In genomic region chr3:78048698-78049097, GRCh38 we compare ENCODE assay signal across 20 cellular contexts.
A peak's percentile ranks its signal among the peaks of the same experiment; 100 is the strongest.
DNase-seq lines count a peak whose midpoint lies in the region; ATAC-seq, FAIRE-seq and TF ChIP-seq lines count a peak whose summit lies in the region.
"Had no signal": no experiment of that assay in that cellular context is flagged by ENCODE, and none has a peak within 500 bp of the region (broad histone marks: within the 10 kb centered on the region; RNA-seq: fewer than 3 reads in every experiment).

No MANE protein-coding gene starts in this region.

- no peak overlapping the region for H3K27ac Mint-ChIP-seq in naive thymus-derived CD4-positive, alpha-beta T cell
- H3K27ac Mint-ChIP-seq: nephron; T-helper 1 cell treated with Interleukin-12 subunit alpha and Interleukin-12 subunit beta and Interleukin-4 antibody, amounts not matched to agents 30 μg/mL and 1 μg/mL, for 36 hours had no signal

- peak; percentile 16 for FAIRE-seq in HTR-8/SVneo (lab: Jason Lieb, UNC)

- no peak overlapping the region for H3K4me3 ChIP-seq in naive thymus-derived CD4-positive, alpha-beta T cell (ENCODE audit: low read length)
- H3K4me3 ChIP-seq: esophagus squamous epithelium, Peyer's patch, thyroid gland had no signal

- POLR2A ChIA-PET in naive thymus-derived CD4-positive, alpha-beta T cell (lab: Charles Lee): no interaction called here

- H3K27ac ChIP-seq in VCaP: peak overlapping the region; percentile 28; the same call in 1 of the 2 replicates
- no peak overlapping the region for H3K27ac ChIP-seq in naive thymus-derived CD4-positive, alpha-beta T cell (ENCODE audit: low read depth, low read length)
- H3K27ac ChIP-seq: esophagus squamous epithelium, Peyer's patch, thyroid gland had no signal

- peaks cover 0 to 3% (median 0%) of the 10 kb centered on the region in 5 donors for H3K36me3 Mint-ChIP-seq in naive thymus-derived CD4-positive, alpha-beta T cell

- peaks cover 0 to 18% (median 6%) of the 10 kb centered on the region in 11 donors for H3K9me3 Mint-ChIP-seq in naive thymus-derived CD4-positive, alpha-beta T cell
- H3K9me3 Mint-ChIP-seq: nephron had no signal

- no peaks in the 10 kb centered on the region for H3K9me3 ChIP-seq in naive thymus-derived CD4-positive, alpha-beta T cell (ENCODE audit: control insufficient read depth in 2 of 3, low read length in 3 of 3)
- H3K9me3 ChIP-seq: esophagus squamous epithelium, Peyer's patch, thyroid gland had no signal

- DNase-seq in A172 (ENCODE audit: low spot score): peak; percentile 15
- no peak for DNase-seq in HTR-8/SVneo (ENCODE audit: insufficient read length, low spot score)
- DNase-seq in naive thymus-derived CD4-positive, alpha-beta T cell: no peak
- no peak for DNase-seq in GM19238 (ENCODE audit: insufficient read length, low spot score)
- DNase-seq: activated CD4-positive, alpha-beta T cell treated with anti-CD3 and anti-CD28 coated beads for 4 hours; activated T-cell treated with anti-CD3 and anti-CD28 coated beads, Interleukin-2, amount 50 U/mL, for 48 hours; amygdala; esophagus squamous epithelium; GOT3; MV-4-11; Peyer's patch; stimulated activated CD4-positive, alpha-beta T cell treated with anti-CD3 and anti-CD28 coated beads, Interleukin-2, amount 100 ng/mL, for 24 hours; stimulated activated CD8-positive, alpha-beta memory T cell treated with anti-CD3 and anti-CD28 coated beads, Interleukin-4, amount 100 ng/mL, for 48 hours; thyroid gland had no signal

- peak overlapping the region in 1 of 10 donors; percentile 39 for H3K4me3 Mint-ChIP-seq in naive thymus-derived CD4-positive, alpha-beta T cell
- H3K4me3 Mint-ChIP-seq: nephron; T-helper 1 cell treated with Interleukin-12 subunit alpha and Interleukin-12 subunit beta and Interleukin-4 antibody, amounts not matched to agents 30 μg/mL and 1 μg/mL, for 36 hours had no signal

- CTCF ChIA-PET in naive thymus-derived CD4-positive, alpha-beta T cell (lab: Charles Lee): no interaction called here

- ATAC-seq in GM18520 (IDR thresholded peaks at IDR 0.05; ENCODE audit: unreplicated experiment): peak; percentile 57
- ATAC-seq in GM21576 (IDR thresholded peaks at IDR 0.05; ENCODE audit: unreplicated experiment): no peak
- no peak for ATAC-seq in naive thymus-derived CD4-positive, alpha-beta T cell
- ATAC-seq in HG02588 (IDR thresholded peaks at IDR 0.05; ENCODE audit: unreplicated experiment): no peak

- intact Hi-C loops in naive thymus-derived CD4-positive, alpha-beta T cell (cut with micrococcal nuclease): no loop called here

- H3K27me3 ChIP-seq in naive thymus-derived CD4-positive, alpha-beta T cell (ENCODE audit: control insufficient read depth in 2 of 2, insufficient read depth in 2 of 2, low read length in 2 of 2): no peaks in the 10 kb centered on the region
- H3K27me3 ChIP-seq: esophagus squamous epithelium, Peyer's patch, thyroid gland had no signal

- no peaks in the 10 kb centered on the region for H3K27me3 Mint-ChIP-seq in naive thymus-derived CD4-positive, alpha-beta T cell

- H3K36me3 ChIP-seq in naive thymus-derived CD4-positive, alpha-beta T cell (ENCODE audit: control insufficient read depth in 2 of 3, insufficient read depth in 3 of 3, low read length in 3 of 3): no peaks in the 10 kb centered on the region
- H3K36me3 ChIP-seq: esophagus squamous epithelium, Peyer's patch, thyroid gland had no signal

- no peaks in the 10 kb centered on the region for H3K4me1 Mint-ChIP-seq in naive thymus-derived CD4-positive, alpha-beta T cell
- H3K4me1 Mint-ChIP-seq: nephron had no signal

- no peaks in the 10 kb centered on the region for H3K4me1 ChIP-seq in naive thymus-derived CD4-positive, alpha-beta T cell (ENCODE audit: control insufficient read depth in 2 of 2, insufficient read depth in 2 of 2, low read length in 2 of 2)
- H3K4me1 ChIP-seq: Peyer's patch, thyroid gland had no signal

- TF ChIP-seq CTCF in VCaP (conservative IDR thresholded peaks at IDR 0.05): no peak
